20 cellular contexts compared by ENCODE assay signal in the genomic region with DNA sequence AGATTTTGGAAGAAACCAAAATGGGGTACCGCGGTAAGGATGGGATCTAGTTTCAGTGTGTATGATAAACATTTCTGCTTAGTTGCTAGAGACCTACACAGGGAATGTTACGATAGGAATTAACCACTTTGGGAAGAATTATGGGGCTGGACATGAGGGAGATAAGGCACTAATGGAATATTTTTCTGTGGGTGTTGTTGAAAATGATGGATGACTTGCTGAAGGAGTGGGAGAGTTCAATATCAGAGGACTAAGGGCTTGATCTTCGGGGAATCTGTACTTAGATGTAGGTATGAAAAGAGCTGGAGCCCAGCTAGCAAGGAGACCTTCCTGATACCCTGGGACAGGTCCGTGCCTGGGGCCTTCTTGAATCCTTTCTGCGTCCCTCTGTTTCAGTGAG.
DNase-seq lines count a peak whose midpoint lies in the region; ATAC-seq and TF ChIP-seq lines count a peak whose summit lies in the region.
"Had no signal": no experiment of that assay in that cellular context is flagged by ENCODE, and none has a peak within 500 bp of the region (broad histone marks: within the 10 kb centered on the region; RNA-seq: fewer than 3 reads in every experiment).

No MANE protein-coding gene starts in this region.

- H3K27me3 Mint-ChIP-seq in glutamatergic neuron (ENCODE audit: unreplicated experiment), result no peaks in the 10 kb centered on the region
- H3K27me3 Mint-ChIP-seq: B cell; CD4-positive, alpha-beta T cell; CD8-positive, alpha-beta memory T cell had no signal

- H3K36me3 Mint-ChIP-seq in glutamatergic neuron (ENCODE audit: unreplicated experiment), result no peaks in the 10 kb centered on the region

- H3K27ac ChIP-seq in foreskin keratinocyte, result no peak overlapping the region
- H3K27ac ChIP-seq: BLaER1 treated with 17β-estradiol and CSF1 and Interleukin-3, amounts not matched to agents 10 nM and 100 nM; GM23248 had no signal

- ATAC-seq in foreskin keratinocyte, result no peak
- ATAC-seq in GM19351 (IDR thresholded peaks at IDR 0.05; ENCODE audit: unreplicated experiment), result no peak
- ATAC-seq: GM12878 had no signal

- no peak for TF ChIP-seq CTCF in glutamatergic neuron (IDR thresholded peaks at IDR 0.05; ENCODE audit: partially characterized antibody, unreplicated experiment)
- no peak for TF ChIP-seq CTCF in foreskin keratinocyte (conservative IDR thresholded peaks at IDR 0.05)

- DNase-seq in SK-N-DZ (ENCODE audit: low spot score) (peak; percentile 89), amniotic epithelial cell (ENCODE audit: low read depth) (peak; percentile 28), glutamatergic neuron (no peak), NCI-H526 (lab: John Stamatoyannopoulos, UW) (no peak), foreskin keratinocyte (no peak), Ammon's horn (ENCODE audit: low spot score) (no peak)
- DNase-seq: CD4-positive, alpha-beta T cell; CD8-positive, alpha-beta memory T cell; DMS 273 treated with DMSO at 0.1 percent for 48 hours; DMS79; EL; GDM1; GM23248; H7; HCEC 1CT had no signal

- peaks cover 19% of the 10 kb centered on the region for H3K4me1 Mint-ChIP-seq in glutamatergic neuron (ENCODE audit: low read depth, unreplicated experiment)
- H3K4me1 Mint-ChIP-seq: B cell had no signal

- no peak overlapping the region for H3K4me3 Mint-ChIP-seq in glutamatergic neuron (ENCODE audit: unreplicated experiment)
- H3K4me3 Mint-ChIP-seq: B cell; CD14-positive monocyte; CD4-positive, alpha-beta T cell; CD8-positive, alpha-beta memory T cell had no signal

- peak overlapping the region; percentile 6 for H3K27ac Mint-ChIP-seq in glutamatergic neuron (ENCODE audit: unreplicated experiment)
- H3K27ac Mint-ChIP-seq: B cell; CD4-positive, alpha-beta T cell had no signal

- no peaks in the 10 kb centered on the region for H3K9me3 Mint-ChIP-seq in glutamatergic neuron (ENCODE audit: unreplicated experiment)
- H3K9me3 Mint-ChIP-seq: CD4-positive, alpha-beta T cell; CD8-positive, alpha-beta memory T cell had no signal

- H3K4me1 ChIP-seq in foreskin keratinocyte, result no peaks in the 10 kb centered on the region

- H3K27me3 ChIP-seq in foreskin keratinocyte, result no peaks in the 10 kb centered on the region
- H3K27me3 ChIP-seq: BLaER1 treated with 17β-estradiol and CSF1 and Interleukin-3, amounts not matched to agents 10 nM and 100 nM had no signal

Comparison
In these comparisons a context has a peak if more than half of its experiments do, and no peak if none do; other contexts are left out.
1. DNase-seq: peak in SK-N-DZ (single experiment) and amniotic epithelial cell (single experiment); none in glutamatergic neuron (single experiment), NCI-H526 (0 of 2), foreskin keratinocyte (0 of 2) and Ammon's horn (single experiment).